In the genomic region with DNA sequence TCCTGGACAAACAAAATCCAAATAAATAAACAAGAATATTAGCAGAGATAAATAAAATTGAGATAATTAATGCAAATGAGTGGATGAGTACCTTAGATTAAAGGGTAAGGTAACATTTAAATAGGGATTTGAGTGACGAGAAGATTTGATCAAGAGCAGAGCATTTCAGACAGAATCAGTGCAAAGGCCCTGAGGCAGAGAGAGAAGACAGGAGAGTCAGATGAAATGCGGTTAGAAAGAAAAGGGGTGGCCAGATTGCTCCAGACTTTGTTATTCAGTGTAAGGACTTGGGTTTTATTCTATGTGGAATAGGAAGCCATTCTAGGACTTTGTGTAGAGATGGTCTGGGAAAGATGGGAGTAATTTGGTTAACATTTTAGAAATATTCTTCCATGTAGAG, we compare ENCODE assay signal across 40 cellular contexts. TPM values are rescaled to one million over a fixed set of nuclear protein-coding genes. Genes with fewer than 3 reads are reported as not detected.
"Had no signal": no experiment of that assay in that cellular context is flagged by ENCODE, and none has a peak within 500 bp of the region (broad histone marks: within the 10 kb centered on the region; RNA-seq: fewer than 3 reads in every experiment).

No MANE protein-coding gene starts in this region.

- H3K4me3 Mint-ChIP-seq: activated naive CD4-positive, alpha-beta T cell treated with anti-CD3 and anti-CD28 coated beads for 36 hours; activated naive CD4-positive, alpha-beta T cell treated with anti-CD3 and anti-CD28 coated beads, Interleukin-2, amount 10 ng/mL, durations not matched to agents 7 days and 5 days; activated naive CD4-positive, alpha-beta T cell treated with anti-CD3 and anti-CD28 coated beads, Interleukin-2, amount 50 U/mL, for 24 hours; activated naive CD8-positive, alpha-beta T cell; activated naive CD8-positive, alpha-beta T cell treated with anti-CD3 and anti-CD28 coated beads for 36 hours; activated naive CD8-positive, alpha-beta T cell treated with anti-CD3 and anti-CD28 coated beads, Interleukin-2, amount 10 ng/mL, durations not matched to agents 7 days and 5 days; activated naive CD8-positive, alpha-beta T cell treated with anti-CD3 and anti-CD28 coated beads, Interleukin-2, amount 50 U/mL, for 24 hours; activated T-cell treated with anti-CD3 and anti-CD28 coated beads, Interleukin-2, amount 50 U/mL, for 24 hours; activated T-cell treated with anti-CD3 and anti-CD28 coated beads, Interleukin-2, amount 50 U/mL, for 4 hours; activated T-cell treated with anti-CD3 and anti-CD28 coated beads, Interleukin-2, amount 50 U/mL, for 72 hours; activated T-helper 1 cell treated with anti-CD3 and anti-CD28 coated beads, Interleukin-12 subunit alpha, Interleukin-12 subunit beta, Interleukin-2, Interleukin-4 antibody, amounts not matched to agents 30 ng/mL and 10 ng/mL and 1 ng/mL, durations not matched to agents 14 hours and 24 hours and 36 hours; brain; central memory CD8-positive, alpha-beta T cell had no signal

- H3K27me3 ChIP-seq: ascending aorta, body of pancreas, brain microvascular endothelial cell, breast epithelium, cardiac muscle cell had no signal

- DNase-seq: activated effector memory CD4-positive, alpha-beta T cell treated with anti-CD3 and anti-CD28 coated beads, Interleukin-2, amount 50 U/mL, for 16 hours; activated effector memory CD4-positive, alpha-beta T cell treated with Interleukin-2 at 50 U/mL for 16 hours; activated gamma-delta T cell; activated gamma-delta T cell treated with Interleukin-2 at 50 U/mL for 16 hours; activated naive CD4-positive, alpha-beta T cell; activated naive CD4-positive, alpha-beta T cell treated with anti-CD3 and anti-CD28 coated beads for 36 hours; activated naive CD4-positive, alpha-beta T cell treated with anti-CD3 and anti-CD28 coated beads, Interleukin-2, amount 10 ng/mL, durations not matched to agents 7 days and 5 days; activated naive CD4-positive, alpha-beta T cell treated with anti-CD3 and anti-CD28 coated beads, Interleukin-2, amount 50 U/mL, for 16 hours; activated naive CD4-positive, alpha-beta T cell treated with Interleukin-2 at 50 U/mL for 16 hours; activated naive CD8-positive, alpha-beta T cell treated with anti-CD3 and anti-CD28 coated beads for 36 hours; activated naive CD8-positive, alpha-beta T cell treated with anti-CD3 and anti-CD28 coated beads, Interleukin-2, amount 10 ng/mL, durations not matched to agents 7 days and 5 days; activated naive CD8-positive, alpha-beta T cell treated with anti-CD3 and anti-CD28 coated beads, Interleukin-2, amount 50 U/mL, for 24 hours; activated T-cell treated with anti-CD3 and anti-CD28 coated beads, Interleukin-2, amount 50 U/mL, for 1 hour; activated T-cell treated with anti-CD3 and anti-CD28 coated beads, Interleukin-2, amount 50 U/mL, for 24 hours; activated T-cell treated with anti-CD3 and anti-CD28 coated beads, Interleukin-2, amount 50 U/mL, for 4 hours; activated T-cell treated with anti-CD3 and anti-CD28 coated beads, Interleukin-2, amount 50 U/mL, for 48 hours; activated T-cell treated with anti-CD3 and anti-CD28 coated beads, Interleukin-2, amount 50 U/mL, for 72 hours; adrenal gland; amniotic stem cell; amygdala; anterior cingulate cortex; aorta; body of pancreas; brain microvascular endothelial cell; caudate nucleus; central memory CD4-positive, alpha-beta T cell; cerebellar nuclear complex had no signal

- H3K27ac Mint-ChIP-seq: activated naive CD4-positive, alpha-beta T cell treated with anti-CD3 and anti-CD28 coated beads for 36 hours; activated naive CD4-positive, alpha-beta T cell treated with anti-CD3 and anti-CD28 coated beads, Interleukin-2, amount 10 ng/mL, durations not matched to agents 7 days and 5 days; activated naive CD4-positive, alpha-beta T cell treated with anti-CD3 and anti-CD28 coated beads, Interleukin-2, amount 50 U/mL, for 24 hours; activated naive CD4-positive, alpha-beta T cell treated with anti-CD3 and anti-CD28 coated beads, Interleukin-2, amount 50 U/mL, for 72 hours; activated naive CD8-positive, alpha-beta T cell; activated naive CD8-positive, alpha-beta T cell treated with anti-CD3 and anti-CD28 coated beads for 36 hours; activated naive CD8-positive, alpha-beta T cell treated with anti-CD3 and anti-CD28 coated beads, Interleukin-2, amount 10 ng/mL, durations not matched to agents 7 days and 5 days; activated naive CD8-positive, alpha-beta T cell treated with anti-CD3 and anti-CD28 coated beads, Interleukin-2, amount 50 U/mL, for 24 hours; activated T-cell treated with anti-CD3 and anti-CD28 coated beads, Interleukin-2, amount 50 U/mL, for 24 hours; activated T-cell treated with anti-CD3 and anti-CD28 coated beads, Interleukin-2, amount 50 U/mL, for 72 hours; activated T-helper 1 cell treated with anti-CD3 and anti-CD28 coated beads, Interleukin-12 subunit alpha, Interleukin-12 subunit beta, Interleukin-2, Interleukin-4 antibody, amounts not matched to agents 30 ng/mL and 10 ng/mL and 1 ng/mL, durations not matched to agents 14 hours and 24 hours and 36 hours; activated T-helper 2 cell treated with anti-CD3 and anti-CD28 coated beads, Interferon-gamma antibody, Interleukin-2, Interleukin-4, amounts not matched to agents 10 μg/mL and 5 μg/mL and 100 μg/mL, durations not matched to agents 14 hours and 24 hours and 36 hours; brain had no signal

- H3K4me1 ChIP-seq: adrenal gland, ascending aorta, body of pancreas, breast epithelium had no signal

- H3K9me3 Mint-ChIP-seq: activated naive CD4-positive, alpha-beta T cell treated with anti-CD3 and anti-CD28 coated beads for 36 hours; activated naive CD4-positive, alpha-beta T cell treated with anti-CD3 and anti-CD28 coated beads, Interleukin-2, amount 10 ng/mL, durations not matched to agents 7 days and 5 days; activated naive CD4-positive, alpha-beta T cell treated with anti-CD3 and anti-CD28 coated beads, Interleukin-2, amount 50 U/mL, for 24 hours; activated naive CD4-positive, alpha-beta T cell treated with anti-CD3 and anti-CD28 coated beads, Interleukin-2, amount 50 U/mL, for 72 hours; activated naive CD8-positive, alpha-beta T cell treated with anti-CD3 and anti-CD28 coated beads for 36 hours; activated naive CD8-positive, alpha-beta T cell treated with anti-CD3 and anti-CD28 coated beads, Interleukin-2, amount 10 ng/mL, durations not matched to agents 7 days and 5 days; activated naive CD8-positive, alpha-beta T cell treated with anti-CD3 and anti-CD28 coated beads, Interleukin-2, amount 50 U/mL, for 24 hours; activated T-cell treated with anti-CD3 and anti-CD28 coated beads, Interleukin-2, amount 50 U/mL, for 24 hours; activated T-cell treated with anti-CD3 and anti-CD28 coated beads, Interleukin-2, amount 50 U/mL, for 4 hours; activated T-cell treated with anti-CD3 and anti-CD28 coated beads, Interleukin-2, amount 50 U/mL, for 72 hours; activated T-helper 1 cell treated with anti-CD3 and anti-CD28 coated beads, Interleukin-12 subunit alpha, Interleukin-12 subunit beta, Interleukin-2, Interleukin-4 antibody, amounts not matched to agents 30 ng/mL and 10 ng/mL and 1 ng/mL, durations not matched to agents 14 hours and 24 hours and 36 hours; activated T-helper 2 cell treated with anti-CD3 and anti-CD28 coated beads, Interferon-gamma antibody, Interleukin-2, Interleukin-4, amounts not matched to agents 10 μg/mL and 5 μg/mL and 100 μg/mL, durations not matched to agents 14 hours and 24 hours and 36 hours; central memory CD8-positive, alpha-beta T cell had no signal

- FAIRE-seq: astrocyte, bronchial epithelial cell had no signal

- H3K9me3 ChIP-seq: adrenal gland, body of pancreas, breast epithelium had no signal

- H3K4me1 Mint-ChIP-seq: activated naive CD4-positive, alpha-beta T cell treated with anti-CD3 and anti-CD28 coated beads, Interleukin-2, amount 10 ng/mL, durations not matched to agents 7 days and 5 days; activated naive CD8-positive, alpha-beta T cell treated with anti-CD3 and anti-CD28 coated beads, Interleukin-2, amount 10 ng/mL, durations not matched to agents 7 days and 5 days; brain; central memory CD8-positive, alpha-beta T cell had no signal

- H3K36me3 Mint-ChIP-seq: activated naive CD4-positive, alpha-beta T cell treated with anti-CD3 and anti-CD28 coated beads, Interleukin-2, amount 10 ng/mL, durations not matched to agents 7 days and 5 days; activated naive CD4-positive, alpha-beta T cell treated with anti-CD3 and anti-CD28 coated beads, Interleukin-2, amount 50 U/mL, for 24 hours; activated naive CD4-positive, alpha-beta T cell treated with anti-CD3 and anti-CD28 coated beads, Interleukin-2, amount 50 U/mL, for 72 hours; activated naive CD8-positive, alpha-beta T cell treated with anti-CD3 and anti-CD28 coated beads for 36 hours; activated naive CD8-positive, alpha-beta T cell treated with anti-CD3 and anti-CD28 coated beads, Interleukin-2, amount 10 ng/mL, durations not matched to agents 7 days and 5 days had no signal

- H3K27ac ChIP-seq: adrenal gland, ascending aorta, body of pancreas, brain microvascular endothelial cell, breast epithelium, cardiac muscle cell had no signal

- H3K4me3 ChIP-seq: adrenal gland, ascending aorta, body of pancreas, breast epithelium, cardiac muscle cell had no signal

- ATAC-seq: activated naive CD4-positive, alpha-beta T cell treated with anti-CD3 and anti-CD28 coated beads, Interleukin-2, amount 50 U/mL, for 72 hours; activated naive CD8-positive, alpha-beta T cell treated with anti-CD3 and anti-CD28 coated beads, Interleukin-2, amount 50 U/mL, for 24 hours; activated T-cell treated with anti-CD3 and anti-CD28 coated beads, Interleukin-2, amount 50 U/mL, for 4 hours; activated T-cell treated with anti-CD3 and anti-CD28 coated beads, Interleukin-2, amount 50 U/mL, for 72 hours; body of pancreas had no signal

- H3K36me3 ChIP-seq: adrenal gland, ascending aorta, brain microvascular endothelial cell, breast epithelium, cardiac muscle cell had no signal

RNA-seq across cellular contexts. Expression of gene RNF182, which starts 10.0 kb away (rescaled TPM):
- total RNA-seq: activated naive CD4-positive, alpha-beta T cell treated with anti-CD3 and anti-CD28 coated beads for 36 hours; activated naive CD4-positive, alpha-beta T cell treated with anti-CD3 and anti-CD28 coated beads, Interleukin-2, amount 50 U/mL, for 72 hours; activated naive CD8-positive, alpha-beta T cell treated with anti-CD3 and anti-CD28 coated beads for 36 hours; activated naive CD8-positive, alpha-beta T cell treated with anti-CD3 and anti-CD28 coated beads, Interleukin-2, amount 10 ng/mL, durations not matched to agents 7 days and 5 days; activated T-cell treated with anti-CD3 and anti-CD28 coated beads, Interleukin-2, amount 50 U/mL, for 72 hours; activated T-helper 1 cell treated with anti-CD3 and anti-CD28 coated beads, Interleukin-12 subunit alpha, Interleukin-12 subunit beta, Interleukin-2, Interleukin-4 antibody, amounts not matched to agents 30 ng/mL and 10 ng/mL and 1 ng/mL, durations not matched to agents 14 hours and 24 hours and 36 hours; activated T-helper 17 cell treated with anti-CD3 and anti-CD28 coated beads, Interleukin-2, amount 50 U/mL, for 72 hours; activated T-helper 2 cell treated with anti-CD3 and anti-CD28 coated beads, Interferon-gamma antibody, Interleukin-2, Interleukin-4, amounts not matched to agents 10 μg/mL and 5 μg/mL and 100 μg/mL, durations not matched to agents 14 hours and 24 hours and 36 hours; bronchial epithelial cell had no signal
